In the genomic region with DNA sequence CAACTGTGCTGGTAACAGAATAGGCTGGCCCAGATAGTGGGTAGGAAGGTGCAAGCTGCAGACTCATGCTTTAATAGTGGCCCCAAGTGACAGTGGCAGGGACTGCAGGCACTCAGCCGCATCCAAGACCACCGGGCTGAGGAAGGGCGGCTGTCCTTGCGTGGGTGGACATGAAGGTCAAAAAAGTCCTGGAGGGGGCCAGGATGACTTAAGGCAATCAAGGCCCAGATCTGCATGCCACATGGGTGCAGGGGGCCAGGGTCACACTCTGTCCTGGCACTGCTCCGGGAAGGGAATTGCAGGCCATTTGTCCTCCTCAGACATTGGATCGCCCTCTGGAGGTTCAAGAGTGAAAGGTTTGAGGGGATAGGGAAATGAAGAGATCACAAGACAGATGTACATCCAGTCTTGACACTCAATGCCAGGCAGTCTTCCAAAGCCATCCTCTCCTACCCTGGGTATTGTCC, we compare ENCODE assay signal across 8 cellular contexts. TPM values are rescaled to one million over a fixed set of nuclear protein-coding genes. Genes with fewer than 3 reads are reported as not detected.
DNase-seq lines count a peak whose midpoint lies in the region; ATAC-seq and TF ChIP-seq lines count a peak whose summit lies in the region.

No MANE protein-coding gene starts in this region.

- H3K4me3 ChIP-seq in NT2/D1 (ENCODE audit: insufficient read length, low read depth) (no peak overlapping the region), breast epithelium (no peak overlapping the region)

- H3K27me3 ChIP-seq in NT2/D1 (ENCODE audit: insufficient read depth, insufficient read length) (no peaks in the 10 kb centered on the region), breast epithelium (no peaks in the 10 kb centered on the region)

- H3K9me3 ChIP-seq in NT2/D1 (ENCODE audit: insufficient read depth, low read length) (no peaks in the 10 kb centered on the region), breast epithelium (no peaks in the 10 kb centered on the region)

- no peak overlapping the region for H3K9ac ChIP-seq in NT2/D1 (ENCODE audit: insufficient read length, low read depth)

- no peaks in the 10 kb centered on the region for H3K4me1 ChIP-seq in NT2/D1 (ENCODE audit: insufficient read depth, insufficient read length)
- H3K4me1 ChIP-seq in breast epithelium, result no peaks in the 10 kb centered on the region

- peak; percentile 25 for DNase-seq in DMS53 treated with DMSO at 0.1 percent for 48 hours (lab: John Stamatoyannopoulos, UW; ENCODE audit: unreplicated experiment)
- peak; percentile 5 for DNase-seq in NT2/D1 (ENCODE audit: low read depth, low spot score)
- DNase-seq in breast epithelium (ENCODE audit: low spot score in 2 of 2), result no peak
- DNase-seq in left lobe of liver (ENCODE audit: low spot score), result peak; percentile 70
- no peak for DNase-seq in A172 (ENCODE audit: low spot score)
- DNase-seq in AG08396 (ENCODE audit: low spot score), result no peak

- H3K27ac ChIP-seq in breast epithelium, result no peak overlapping the region

- no peak for TF ChIP-seq POLR2A in breast epithelium (IDR thresholded peaks at IDR 0.05)

- peak in 2 of 3 donors; percentile 30 to 43 for TF ChIP-seq CTCF in breast epithelium (IDR thresholded peaks at IDR 0.05)

- ATAC-seq in GM19328 (IDR thresholded peaks at IDR 0.05; ENCODE audit: unreplicated experiment), result peak; percentile 83
- peak; percentile 64 for ATAC-seq in HG03103 (IDR thresholded peaks at IDR 0.05; ENCODE audit: low read depth, unreplicated experiment)
- ATAC-seq in left lobe of liver, result peak; percentile 98

- intact Hi-C loops in breast epithelium (cut with DNase I; ENCODE audit: low total_unique reads), result no loop called here

- no peaks in the 10 kb centered on the region for H3K36me3 ChIP-seq in NT2/D1 (ENCODE audit: insufficient read depth, insufficient read length, low read length)
- H3K36me3 ChIP-seq in breast epithelium, result peaks cover 5% of the 10 kb centered on the region

RNA-seq across cellular contexts. Expression of gene VNN2, which starts 10.4 kb away (rescaled TPM):
- total RNA-seq in breast epithelium (1 to 10 TPM; 1.8 to 3.5 (median 2.9) TPM), left lobe of liver (0.78 TPM)
- total RNA-seq in A172 (2014; rRNA removed; shearing (Covaris generic)), result 0.19 TPM in 1 of 2 replicates, not detected in the other

RNA-seq across cellular contexts. Expression of gene SLC18B1, which starts 30.4 kb away (rescaled TPM):
- 10 to 100 TPM in 2 of 3 donors, 1 to 10 TPM in 1; 8.2 to 14.6 (median 14.1) TPM for total RNA-seq in breast epithelium
- total RNA-seq in left lobe of liver, result 4.5 TPM
- total RNA-seq in A172 (2014; rRNA removed; shearing (Covaris generic)), result 6.7 and 7.3 TPM in 2 replicates

RNA-seq across cellular contexts. Expression of gene RPS12, which starts 46.3 kb away (rescaled TPM):
- 1,000 to 10,000 TPM; 2,117 to 3,829 (median 2,396) TPM for total RNA-seq in breast epithelium
- total RNA-seq in left lobe of liver, result 384 TPM
- total RNA-seq in A172 (2014; rRNA removed; shearing (Covaris generic)), result 995 and 1,086 TPM in 2 replicates

RNA-seq across cellular contexts. Expression of gene VNN1, which starts 54.2 kb away (rescaled TPM):
- total RNA-seq in breast epithelium, result 1 to 10 TPM in 2 of 3 donors, under 1 TPM in 1; 0.98 to 8.6 (median 2.6) TPM
- total RNA-seq in left lobe of liver, result 74.8 TPM
- total RNA-seq in A172 (2014; rRNA removed; shearing (Covaris generic)), result 0.31 and 0.71 TPM in 2 replicates

Comparison
In these comparisons a context has a peak if more than half of its experiments do, and no peak if none do; other contexts are left out.
1. DNase-seq: peak in DMS53 treated with DMSO at 0.1 percent for 48 hours (single experiment), NT2/D1 (single experiment) and left lobe of liver (single experiment); none in breast epithelium (0 of 2), A172 (single experiment) and AG08396 (single experiment).
2. Peak in every context shown above with its lines, with median percentiles within 50 percentile points of each other: ATAC-seq.